ENCODE assay signal across 7 cellular contexts in the genomic region with DNA sequence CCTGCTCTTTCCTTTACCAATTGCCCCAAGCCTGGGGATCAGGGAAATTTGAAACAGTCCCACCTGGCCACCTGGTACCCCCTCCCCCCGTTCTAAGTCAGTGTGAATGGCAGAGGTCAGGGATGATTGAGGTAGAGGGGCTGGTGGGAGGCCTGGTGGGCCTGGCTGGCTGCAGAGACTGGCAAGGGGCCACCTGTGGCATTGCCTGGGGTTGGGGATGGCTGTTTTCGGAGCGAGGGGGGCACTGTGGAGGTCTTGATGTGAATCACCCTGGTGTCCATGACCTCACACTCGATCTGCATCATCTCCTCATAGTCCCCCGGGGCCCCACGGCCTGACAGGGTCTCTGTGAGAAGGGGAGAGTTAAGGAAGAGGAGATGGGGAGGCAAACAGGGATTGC. TPM values are rescaled to one million over a fixed set of nuclear protein-coding genes. Genes with fewer than 3 reads are reported as not detected.
A peak's percentile ranks its signal among the peaks of the same experiment; 100 is the strongest.
DNase-seq lines count a peak whose midpoint lies in the region; ATAC-seq and TF ChIP-seq lines count a peak whose summit lies in the region.
"Had no signal": no experiment of that assay in that cellular context is flagged by ENCODE, and none has a peak within 500 bp of the region (broad histone marks: within the 10 kb centered on the region; RNA-seq: fewer than 3 reads in every experiment).

No MANE protein-coding gene starts in this region.

- TF ChIP-seq CTCF in mammary epithelial cell (conservative IDR thresholded peaks at IDR 0.05 in 1 of 2, IDR thresholded peaks at IDR 0.05 in 1 of 2; ENCODE audit: extremely low read depth in 1 of 2, insufficient read depth in 1 of 2, low read depth in 1 of 2, low read length in 2 of 2), result no peak

- H3K27me3 Mint-ChIP-seq in stimulated activated naive B cell treated with anti-CD40 and anti-IgM and Interleukin-4, amounts not matched to agents 10 μg/mL and 1 μg/mL and 100 μg/mL, for 72 hours, result no peaks in the 10 kb centered on the region
- no peaks in the 10 kb centered on the region for H3K27me3 Mint-ChIP-seq in activated CD4-positive, alpha-beta memory T cell treated with anti-CD3 and anti-CD28 coated beads, Interleukin-2, amount 10 ng/mL, durations not matched to agents 7 days and 5 days
- H3K27me3 Mint-ChIP-seq: CD4-positive, alpha-beta memory T cell had no signal

- H4K20me1 ChIP-seq in mammary epithelial cell (ENCODE audit: insufficient read depth, low read length), result no peaks in the 10 kb centered on the region

- BruUV-seq in mammary epithelial cell (replicated peaks; lab: Mats Ljungman, UMichigan), result TSS peak; percentile 54

- DNase-seq in mammary epithelial cell, result no peak
- DNase-seq in stimulated activated naive B cell treated with anti-CD40 and anti-IgM and Interleukin-4, amounts not matched to agents 10 μg/mL and 1 μg/mL and 100 μg/mL, for 72 hours, result no peak
- DNase-seq in activated CD4-positive, alpha-beta memory T cell treated with anti-CD3 and anti-CD28 coated beads, Interleukin-2, amount 10 ng/mL, durations not matched to agents 7 days and 5 days, result no peak
- DNase-seq: CD4-positive, alpha-beta memory T cell; NCI-H1048; stimulated activated CD4-positive, alpha-beta T cell treated with anti-CD3 and anti-CD28 coated beads, Interleukin-4, amount 100 ng/mL, for 24 hours had no signal

- POLR2A ChIA-PET in activated CD4-positive, alpha-beta memory T cell treated with anti-CD3 and anti-CD28 coated beads, Interleukin-2, amount 10 ng/mL, durations not matched to agents 7 days and 5 days (lab: Charles Lee), result no interaction called here

- H3K4me3 Mint-ChIP-seq in stimulated activated naive B cell treated with anti-CD40 and anti-IgM and Interleukin-4, amounts not matched to agents 10 μg/mL and 1 μg/mL and 100 μg/mL, for 72 hours, result no peak overlapping the region
- no peak overlapping the region for H3K4me3 Mint-ChIP-seq in activated CD4-positive, alpha-beta memory T cell treated with anti-CD3 and anti-CD28 coated beads, Interleukin-2, amount 10 ng/mL, durations not matched to agents 7 days and 5 days
- H3K4me3 Mint-ChIP-seq: CD4-positive, alpha-beta memory T cell had no signal

- H3K4me1 Mint-ChIP-seq in stimulated activated naive B cell treated with anti-CD40 and anti-IgM and Interleukin-4, amounts not matched to agents 10 μg/mL and 1 μg/mL and 100 μg/mL, for 72 hours, result peaks cover 20 to 29% of the 10 kb centered on the region in 2 donors
- peaks cover 2% of the 10 kb centered on the region for H3K4me1 Mint-ChIP-seq in activated CD4-positive, alpha-beta memory T cell treated with anti-CD3 and anti-CD28 coated beads, Interleukin-2, amount 10 ng/mL, durations not matched to agents 7 days and 5 days

- H2AFZ ChIP-seq in mammary epithelial cell (ENCODE audit: low read depth, low read length), result no peak overlapping the region

- no peak overlapping the region for H3K9ac ChIP-seq in mammary epithelial cell (ENCODE audit: insufficient read depth, low read length)

- CTCF ChIA-PET in mammary epithelial cell (lab: Charles Lee; ENCODE audit: low non-redundant PET), result no interaction called here
- CTCF ChIA-PET in activated CD4-positive, alpha-beta memory T cell treated with anti-CD3 and anti-CD28 coated beads, Interleukin-2, amount 10 ng/mL, durations not matched to agents 7 days and 5 days (lab: Charles Lee), result no interaction called here

- peaks cover 5% of the 10 kb centered on the region for H3K4me1 ChIP-seq in mammary epithelial cell (ENCODE audit: insufficient read depth, low read length)

- no peaks in the 10 kb centered on the region for H3K9me3 Mint-ChIP-seq in stimulated activated naive B cell treated with anti-CD40 and anti-IgM and Interleukin-4, amounts not matched to agents 10 μg/mL and 1 μg/mL and 100 μg/mL, for 72 hours
- no peaks in the 10 kb centered on the region for H3K9me3 Mint-ChIP-seq in activated CD4-positive, alpha-beta memory T cell treated with anti-CD3 and anti-CD28 coated beads, Interleukin-2, amount 10 ng/mL, durations not matched to agents 7 days and 5 days
- H3K9me3 Mint-ChIP-seq: CD4-positive, alpha-beta memory T cell had no signal

- WGBS in mammary epithelial cell (ENCODE audit: low coverage, missing lambda C conversion rate), result 79% methylated on average over 4 of the region's 6 CpGs

- no peak overlapping the region for H3K4me2 ChIP-seq in mammary epithelial cell (ENCODE audit: insufficient read depth, low read depth, low read length)

- no peak for ATAC-seq in stimulated activated naive B cell treated with anti-CD40 and anti-IgM and Interleukin-4, amounts not matched to agents 10 μg/mL and 1 μg/mL and 100 μg/mL, for 72 hours (replicated peaks)
- no peak for ATAC-seq in HG03159 (IDR thresholded peaks at IDR 0.05; ENCODE audit: unreplicated experiment)

- H3K27me3 ChIP-seq in mammary epithelial cell (ENCODE audit: insufficient read depth, low read length), result no peaks in the 10 kb centered on the region

- dilution Hi-C loops in mammary epithelial cell (cut with HindIII; ENCODE audit: low sequenced_read_pairs), result no loop called here

- intact Hi-C loops in mammary epithelial cell (cut with micrococcal nuclease), result no loop called here

- H3K9me3 ChIP-seq in mammary epithelial cell (replicated peaks; ENCODE audit: insufficient read depth, low read length), result no peaks in the 10 kb centered on the region

- H3K27ac ChIP-seq in mammary epithelial cell (ENCODE audit: insufficient read depth, low read depth, low read length), result peak overlapping the region; percentile 1

- peaks cover 43 to 75% of the 10 kb centered on the region in 2 donors for H3K36me3 Mint-ChIP-seq in stimulated activated naive B cell treated with anti-CD40 and anti-IgM and Interleukin-4, amounts not matched to agents 10 μg/mL and 1 μg/mL and 100 μg/mL, for 72 hours
- peaks cover 60% of the 10 kb centered on the region for H3K36me3 Mint-ChIP-seq in activated CD4-positive, alpha-beta memory T cell treated with anti-CD3 and anti-CD28 coated beads, Interleukin-2, amount 10 ng/mL, durations not matched to agents 7 days and 5 days (ENCODE audit: low read depth)

- in situ Hi-C loops in mammary epithelial cell (cut with MboI; ENCODE audit: low sequenced_read_pairs in 2 of 2), result no loop called here

- H3K79me2 ChIP-seq in mammary epithelial cell (ENCODE audit: insufficient read depth, low read length), result no peaks in the 10 kb centered on the region

- peaks cover 3% of the 10 kb centered on the region for H3K36me3 ChIP-seq in mammary epithelial cell (ENCODE audit: insufficient read depth, low read length)

- H3K27ac Mint-ChIP-seq in stimulated activated naive B cell treated with anti-CD40 and anti-IgM and Interleukin-4, amounts not matched to agents 10 μg/mL and 1 μg/mL and 100 μg/mL, for 72 hours, result peak overlapping the region; percentile 2
- H3K27ac Mint-ChIP-seq in activated CD4-positive, alpha-beta memory T cell treated with anti-CD3 and anti-CD28 coated beads, Interleukin-2, amount 10 ng/mL, durations not matched to agents 7 days and 5 days, result no peak overlapping the region

- H3K4me3 ChIP-seq in mammary epithelial cell (replicated peaks in 1 of 3; ENCODE audit: insufficient read depth in 1 of 3, low read depth in 2 of 3, low read length in 3 of 3), result no peak overlapping the region

RNA-seq across cellular contexts. Expression of gene TNXB, which starts 6.5 kb away (rescaled TPM):
- under 1 TPM; 0.17 to 0.82 TPM for total RNA-seq in mammary epithelial cell
- polyA plus RNA-seq in mammary epithelial cell, result 0.16 TPM
- polyA minus RNA-seq in mammary epithelial cell, result not detected
- total RNA-seq in activated CD4-positive, alpha-beta memory T cell treated with anti-CD3 and anti-CD28 coated beads, Interleukin-2, amount 10 ng/mL, durations not matched to agents 7 days and 5 days, result 1 to 10 TPM; 5.7 to 6.4 TPM

RNA-seq across cellular contexts. Expression of gene ATF6B, which starts 12.4 kb away (rescaled TPM):
- 10 to 100 TPM; 20.3 to 69.0 TPM for total RNA-seq in mammary epithelial cell
- polyA plus RNA-seq in mammary epithelial cell, result 41.5 TPM
- polyA minus RNA-seq in mammary epithelial cell, result 97.4 TPM
- total RNA-seq in activated CD4-positive, alpha-beta memory T cell treated with anti-CD3 and anti-CD28 coated beads, Interleukin-2, amount 10 ng/mL, durations not matched to agents 7 days and 5 days, result 100 to 1,000 TPM; 142 to 147 TPM

RNA-seq across cellular contexts. Expression of gene FKBPL, which starts 14.5 kb away (rescaled TPM):
- total RNA-seq in mammary epithelial cell, result 1 to 10 TPM; 4.7 to 5.7 TPM
- polyA plus RNA-seq in mammary epithelial cell, result 5.6 TPM
- polyA minus RNA-seq in mammary epithelial cell, result 1.2 TPM
- total RNA-seq in activated CD4-positive, alpha-beta memory T cell treated with anti-CD3 and anti-CD28 coated beads, Interleukin-2, amount 10 ng/mL, durations not matched to agents 7 days and 5 days, result 1 to 10 TPM; 7.6 to 8.6 TPM

RNA-seq across cellular contexts. Expression of gene PRRT1, which starts 36.1 kb away (rescaled TPM):
- total RNA-seq in mammary epithelial cell, result 1 to 10 TPM in 1 of 2 donors, under 1 TPM in 1; 0.17 to 1.4 TPM
- polyA plus RNA-seq in mammary epithelial cell, result 0.16 TPM
- polyA minus RNA-seq in mammary epithelial cell, result not detected
- total RNA-seq in activated CD4-positive, alpha-beta memory T cell treated with anti-CD3 and anti-CD28 coated beads, Interleukin-2, amount 10 ng/mL, durations not matched to agents 7 days and 5 days, result under 1 TPM; 0.13 to 0.28 TPM

RNA-seq across cellular contexts. Expression of gene PPT2, which starts 38.3 kb away (rescaled TPM):
- 10 to 100 TPM; 10.0 to 15.6 TPM for total RNA-seq in mammary epithelial cell
- 13.5 TPM for polyA plus RNA-seq in mammary epithelial cell
- polyA minus RNA-seq in mammary epithelial cell, result 14.8 TPM
- total RNA-seq in activated CD4-positive, alpha-beta memory T cell treated with anti-CD3 and anti-CD28 coated beads, Interleukin-2, amount 10 ng/mL, durations not matched to agents 7 days and 5 days, result 1 to 10 TPM; 8.3 to 9.4 TPM
